Comparison of ENCODE assay signal across 1 cellular context in genomic region chr5:6634327-6634713, GRCh38.
TF ChIP-seq lines count a peak whose summit lies in the region.

No MANE protein-coding gene starts in this region.

TF ChIP-seq in HepG2, 621 proteins besides CTCF, POLR2A, EP300 and RAD21 (continued from another document):
- TF ChIP-seq STAT5B (CRISPR knock-in tag; IDR thresholded peaks at IDR 0.05) (no peak), UBTF (CRISPR knock-in tag; IDR thresholded peaks at IDR 0.05) (no peak), ZNF343 (CRISPR knock-in tag; IDR thresholded peaks at IDR 0.05) (no peak), TGIF2 (CRISPR knock-in tag; IDR thresholded peaks at IDR 0.05) (no peak), LRRFIP1 (CRISPR knock-in tag; conservative IDR thresholded peaks at IDR 0.05) (no peak), MIER3 (CRISPR knock-in tag; IDR thresholded peaks at IDR 0.05; ENCODE audit: borderline replicate concordance) (no peak), ARID5B (CRISPR knock-in tag; IDR thresholded peaks at IDR 0.05) (no peak)
TF ChIP-seq in HepG2: peak in this region for 0.
